ENCODE assay signal across 9 cellular contexts in genomic region chr2:208407667-208408066, GRCh38. TPM values are rescaled to one million over a fixed set of nuclear protein-coding genes. Genes with fewer than 3 reads are reported as not detected.
DNase-seq lines count a peak whose midpoint lies in the region; ATAC-seq and TF ChIP-seq lines count a peak whose summit lies in the region.
"Had no signal": no experiment of that assay in that cellular context is flagged by ENCODE, and none has a peak within 500 bp of the region (broad histone marks: within the 10 kb centered on the region; RNA-seq: fewer than 3 reads in every experiment).

No MANE protein-coding gene starts in this region.

- BruUV-seq in Calu3 (replicated peaks; lab: Mats Ljungman, UMichigan): no TSS peak
- no TSS peak for BruUV-seq in Panc1 (replicated peaks; lab: Mats Ljungman, UMichigan)

- peak; percentile 64 for DNase-seq in Calu3
- DNase-seq in Panc1 (ENCODE audit: low read depth, low spot score): no peak
- no peak for DNase-seq in stimulated activated CD4-positive, alpha-beta T cell treated with anti-CD3 and anti-CD28 coated beads, Interleukin-1b, Interleukin-23, amount 100 ng/mL, for 48 hours
- DNase-seq in mucosa of descending colon: no peak

- H3K9me3 ChIP-seq in Panc1 (ENCODE audit: control insufficient read depth, insufficient read depth, low read depth, low read length): no peaks in the 10 kb centered on the region
- no peaks in the 10 kb centered on the region for H3K9me3 ChIP-seq in iPS-18a (ENCODE audit: control insufficient read depth, low read depth, low read length)
- H3K9me3 ChIP-seq in mucosa of descending colon: no peaks in the 10 kb centered on the region

- POLR2A ChIA-PET in Panc1 (lab: Charles Lee): no interaction called here

- peaks cover 11% of the 10 kb centered on the region for H3K36me3 Mint-ChIP-seq in Calu3 (ENCODE audit: insufficient read depth, unreplicated experiment)

- TF ChIP-seq CTCF in Calu3 (IDR thresholded peaks at IDR 0.05; ENCODE audit: unreplicated experiment) (peak; percentile 67), Panc1 (IDR thresholded peaks at IDR 0.05) (peak; percentile 68), mucosa of descending colon (IDR thresholded peaks at IDR 0.05) (no peak)

- H3K4me1 ChIP-seq in Panc1 (ENCODE audit: control insufficient read depth, insufficient read depth, low read length): no peaks in the 10 kb centered on the region
- peaks cover 8% of the 10 kb centered on the region for H3K4me1 ChIP-seq in iPS-18a (ENCODE audit: control insufficient read depth, low read depth, low read length)
- H3K4me1 ChIP-seq in mucosa of descending colon (ENCODE audit: low read depth): peaks cover 4% of the 10 kb centered on the region

- H3K36me3 ChIP-seq in Panc1 (ENCODE audit: control insufficient read depth, insufficient read depth, low read length) (no peaks in the 10 kb centered on the region), iPS-18a (ENCODE audit: control insufficient read depth, low read depth, low read length) (no peaks in the 10 kb centered on the region), mucosa of descending colon (ENCODE audit: low read depth) (no peaks in the 10 kb centered on the region)

- no peak overlapping the region for H3K27ac ChIP-seq in Panc1 (ENCODE audit: low read length)
- H3K27ac ChIP-seq in iPS-18a (ENCODE audit: low read length): no peak overlapping the region

- H3K4me1 Mint-ChIP-seq in Calu3 (ENCODE audit: low read depth, unreplicated experiment): peaks cover 10% of the 10 kb centered on the region
- H3K4me1 Mint-ChIP-seq: central memory CD8-positive, alpha-beta T cell had no signal

- in situ Hi-C loops in Panc1 (cut with HindIII; ENCODE audit: low pct_unique_long_range_greater_than_20kb, low sequenced_read_pairs): no loop called here

- CTCF ChIA-PET in Calu3 (lab: Charles Lee) (interaction anchor here (0.6 to 2.8 kb wide), 9 partner anchors 306 to 1789 kb away, joined by 3 to 17 read pairs (median 3); partner anchors contain the start of gene MAP2), Panc1 (lab: Charles Lee) (interaction anchor here (0.6 to 1.3 kb wide), 6 partner anchors 10 to 1104 kb away, joined by 3 to 7 read pairs (median 4); partner anchors contain the start of gene MAP2)

- H3K27ac Mint-ChIP-seq in Calu3 (ENCODE audit: unreplicated experiment): no peak overlapping the region

- H3K9ac ChIP-seq in iPS-18a (ENCODE audit: low read length): no peak overlapping the region

- intact Hi-C loops in Calu3 (cut with micrococcal nuclease; ENCODE audit: unreplicated experiment) (loop anchor here (1.0 to 5.0 kb wide), 8 partner anchors 55 to 1150 kb away; partner anchors contain the start of gene MAP2), Panc1 (cut with micrococcal nuclease; ENCODE audit: unreplicated experiment) (loop anchor here (2.0 to 10.0 kb wide), 3 partner anchors 800 to 1157 kb away; no protein-coding TSS in a partner anchor), mucosa of descending colon (cut with DNase I, micrococcal nuclease) (no loop called here)

- H3K4me3 Mint-ChIP-seq in Calu3 (ENCODE audit: low read depth, unreplicated experiment): peak overlapping the region; percentile 73
- H3K4me3 Mint-ChIP-seq: central memory CD8-positive, alpha-beta T cell had no signal

- H3K27me3 ChIP-seq in Panc1 (ENCODE audit: control insufficient read depth, insufficient read depth, low read length) (peaks cover 49% of the 10 kb centered on the region), iPS-18a (ENCODE audit: control insufficient read depth, insufficient read depth, low read length) (peaks cover 37% of the 10 kb centered on the region)

- no peaks in the 10 kb centered on the region for H3K27me3 Mint-ChIP-seq in Calu3 (ENCODE audit: unreplicated experiment)

- H3K4me3 ChIP-seq in Panc1 (ENCODE audit: low read depth in 2 of 2, low read length in 2 of 2) (no peak overlapping the region), iPS-18a (ENCODE audit: low read length) (peak overlapping the region; percentile 60), mucosa of descending colon (no peak overlapping the region)

- ATAC-seq in HG02759 (IDR thresholded peaks at IDR 0.05; ENCODE audit: unreplicated experiment) (peak; percentile 55), Panc1 (peak; percentile 88), HG03460 (IDR thresholded peaks at IDR 0.05; ENCODE audit: unreplicated experiment) (no peak), GM21576 (IDR thresholded peaks at IDR 0.05; ENCODE audit: unreplicated experiment) (no peak), mucosa of descending colon (no peak)

- H3K9me3 Mint-ChIP-seq in Calu3 (ENCODE audit: low read depth, unreplicated experiment): no peaks in the 10 kb centered on the region
- H3K9me3 Mint-ChIP-seq: central memory CD8-positive, alpha-beta T cell had no signal

RNA-seq across cellular contexts. Expression of gene PTH2R, which starts 1.1 kb away (rescaled TPM):
- 0.71 TPM in 1 of 2 replicates, not detected in the other for total RNA-seq in Calu3 (2022)
- 0.10 TPM for total RNA-seq in Panc1 (2021; ENCODE audit: unreplicated experiment)
- not detected for polyA plus RNA-seq in Panc1 (2012; ENCODE audit: insufficient read length)
- total RNA-seq in mucosa of descending colon: under 1 TPM in 1 of 3 donors, not detected in 2; 0.09 TPM

Comparison
In these comparisons a context has a peak if more than half of its experiments do, and no peak if none do; other contexts are left out.
1. ATAC-seq: peak in HG02759 (single experiment) and Panc1 (single experiment); none in HG03460 (single experiment), GM21576 (single experiment) and mucosa of descending colon (single experiment).
2. intact Hi-C loops: an anchor here in Calu3 (1.0 to 5.0 kb wide) and Panc1 (2.0 to 10.0 kb wide); none called in mucosa of descending colon.